In genomic region chr9:109320734-109321448, GRCh38 we compare ENCODE assay signal across 8 cellular contexts. TPM values are rescaled to one million over a fixed set of nuclear protein-coding genes. Genes with fewer than 3 reads are reported as not detected.
DNase-seq lines count a peak whose midpoint lies in the region; ATAC-seq and TF ChIP-seq lines count a peak whose summit lies in the region.

Gene EPB41L4B (minus strand): TSS chr9:109321059. CDS start chr9:109320446, 613 bp downstream.

- intact Hi-C loops in uterus (cut with DNase I; ENCODE audit: low total_unique reads), result loop anchor here (5.0 kb wide), 1 partner anchor 74 kb away; no protein-coding TSS in a partner anchor

- H3K27me3 Mint-ChIP-seq in T-helper 1 cell treated with Interleukin-12 subunit alpha and Interleukin-12 subunit beta and Interleukin-4 antibody, amounts not matched to agents 30 μg/mL and 1 μg/mL, for 36 hours (ENCODE audit: low read depth), result peaks cover 59% of the 10 kb centered on the region

- TF ChIP-seq CTCF in GM12874 (IDR thresholded peaks at IDR 0.05; ENCODE audit: insufficient read depth, low read depth, low read length), result peak; percentile 91
- peak; percentile 90 to 94 for TF ChIP-seq CTCF in right atrium auricular region (IDR thresholded peaks at IDR 0.05)
- TF ChIP-seq CTCF in uterus (IDR thresholded peaks at IDR 0.05), result peak; percentile 62 to 92 (median 88)

- H3K36me3 Mint-ChIP-seq in T-helper 1 cell treated with Interleukin-12 subunit alpha and Interleukin-12 subunit beta and Interleukin-4 antibody, amounts not matched to agents 30 μg/mL and 1 μg/mL, for 36 hours (ENCODE audit: low read depth), result no peaks in the 10 kb centered on the region

- no peak for TF ChIP-seq POLR2A in uterus (IDR thresholded peaks at IDR 0.05)

- H3K4me3 Mint-ChIP-seq in T-helper 1 cell treated with Interleukin-12 subunit alpha and Interleukin-12 subunit beta and Interleukin-4 antibody, amounts not matched to agents 30 μg/mL and 1 μg/mL, for 36 hours, result peak within 1 kb of the TSS; percentile 78

- peaks cover 0 to 30% of the 10 kb centered on the region in 2 donors for H3K4me1 ChIP-seq in right atrium auricular region
- peaks cover 0 to 7% of the 10 kb centered on the region in 2 donors for H3K4me1 ChIP-seq in uterus

- H3K27ac ChIP-seq in right atrium auricular region, result peak within 1 kb of the TSS; percentile 71 to 83
- no peak within 1 kb of the TSS for H3K27ac ChIP-seq in uterus

- DNase-seq in NCI-H1417 (lab: John Stamatoyannopoulos, UW), result peak; percentile 88 to 97 (median 96)
- peak; percentile 60 for DNase-seq in amniotic epithelial cell (ENCODE audit: low read depth)
- peak; percentile 85 for DNase-seq in right atrium auricular region (ENCODE audit: low spot score)
- peak; percentile 45 for DNase-seq in pulmonary artery endothelial cell (ENCODE audit: low read depth, low spot score)
- peak; percentile 70 to 75 for DNase-seq in uterus

- peak; percentile 98 for ATAC-seq in HG02759 (IDR thresholded peaks at IDR 0.05; ENCODE audit: unreplicated experiment)

- peaks cover 10% of the 10 kb centered on the region for H3K4me1 Mint-ChIP-seq in T-helper 1 cell treated with Interleukin-12 subunit alpha and Interleukin-12 subunit beta and Interleukin-4 antibody, amounts not matched to agents 30 μg/mL and 1 μg/mL, for 36 hours (ENCODE audit: low read depth)

- H3K36me3 ChIP-seq in right atrium auricular region (no peaks in the 10 kb centered on the region), uterus (no peaks in the 10 kb centered on the region)

- H3K9me3 ChIP-seq in right atrium auricular region (no peaks in the 10 kb centered on the region), uterus (no peaks in the 10 kb centered on the region)

- H3K4me3 ChIP-seq in right atrium auricular region (peak within 1 kb of the TSS; percentile 55 to 56), uterus (peak within 1 kb of the TSS in 1 of 2 donors; percentile 43)

- no peaks in the 10 kb centered on the region for H3K9me3 Mint-ChIP-seq in T-helper 1 cell treated with Interleukin-12 subunit alpha and Interleukin-12 subunit beta and Interleukin-4 antibody, amounts not matched to agents 30 μg/mL and 1 μg/mL, for 36 hours

- H3K27ac Mint-ChIP-seq in T-helper 1 cell treated with Interleukin-12 subunit alpha and Interleukin-12 subunit beta and Interleukin-4 antibody, amounts not matched to agents 30 μg/mL and 1 μg/mL, for 36 hours, result peak within 1 kb of the TSS; percentile 26

- H3K27me3 ChIP-seq in right atrium auricular region (no peaks in the 10 kb centered on the region), uterus (peaks cover 0 to 4% of the 10 kb centered on the region in 2 donors)

RNA-seq across cellular contexts. Expression of gene EPB41L4B, which starts in this region (rescaled TPM):
- total RNA-seq in right atrium auricular region (10 to 100 TPM; 15.3 to 30.4 TPM), pulmonary artery endothelial cell (0.42 and 0.92 TPM in 2 replicates), uterus (1 to 10 TPM in 2 of 4 donors, under 1 TPM in 2; under 0.01 to 3.9 (median 1.5) TPM)

Comparison
In these comparisons a context has a peak if more than half of its experiments do, and no peak if none do; other contexts are left out.
1. Peak in DNase-seq in pulmonary artery endothelial cell; RNA of the gene not detected or under 1 TPM.
2. DNase-seq: peak in every context shown above with its lines; median percentile 96 in NCI-H1417; 85 in right atrium auricular region; 72 in uterus; 60 in amniotic epithelial cell; 45 in pulmonary artery endothelial cell.
3. H3K27ac ChIP-seq: peak in right atrium auricular region (2 of 2); none in uterus (0 of 2).
4. Peak in every context shown above with its lines, with median percentiles within 50 percentile points of each other: CTCF ChIP-seq.